ENCODE assay signal across 8 cellular contexts in the genomic region with DNA sequence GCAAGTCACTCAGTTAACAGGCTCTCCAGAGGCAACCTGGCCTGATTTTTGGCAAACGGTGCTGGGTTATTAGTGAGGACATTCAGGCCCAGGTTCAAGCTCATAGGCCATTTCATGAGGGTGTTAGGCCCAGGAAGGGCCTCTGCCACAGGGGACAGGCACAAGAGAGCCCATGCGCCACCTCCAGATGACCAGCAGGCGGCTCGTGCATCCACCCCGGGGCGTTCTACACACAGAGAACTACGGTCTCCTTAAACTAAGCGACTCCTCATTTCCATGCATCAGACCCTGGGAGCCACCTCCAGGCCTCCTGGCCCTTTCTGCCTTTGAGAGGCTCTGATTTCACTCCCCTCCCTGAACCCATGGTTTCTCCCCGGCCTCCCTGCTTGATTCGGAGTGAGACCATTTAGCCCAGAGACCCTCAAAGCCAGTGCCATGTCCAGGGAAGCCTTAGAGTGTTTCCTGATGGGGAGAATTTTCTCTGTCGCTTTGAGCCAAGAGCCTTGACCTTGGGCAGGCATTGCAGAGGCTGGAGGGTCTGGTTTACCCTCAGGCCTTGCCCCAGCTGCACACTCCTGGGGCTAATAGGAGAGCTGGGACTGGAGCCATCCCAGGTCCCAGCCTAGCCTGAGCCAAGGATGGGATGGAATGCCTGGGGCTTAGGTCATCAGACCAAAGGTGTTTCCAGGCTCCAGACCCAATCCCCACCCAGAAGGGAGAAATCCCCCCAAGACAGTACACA.
A peak's percentile ranks its signal among the peaks of the same experiment; 100 is the strongest.
DNase-seq lines count a peak whose midpoint lies in the region; ATAC-seq, FAIRE-seq and TF ChIP-seq lines count a peak whose summit lies in the region.
"Had no signal": no experiment of that assay in that cellular context is flagged by ENCODE, and none has a peak within 500 bp of the region (broad histone marks: within the 10 kb centered on the region; RNA-seq: fewer than 3 reads in every experiment).

No MANE protein-coding gene starts in this region.

- H3K27me3 Mint-ChIP-seq in osteocyte (ENCODE audit: unreplicated experiment) = no peaks in the 10 kb centered on the region
- H3K27me3 Mint-ChIP-seq in activated T-helper 1 cell treated with anti-CD3 and anti-CD28 coated beads, Interleukin-12 subunit alpha, Interleukin-12 subunit beta, Interleukin-2, Interleukin-4 antibody, amounts not matched to agents 30 ng/mL and 10 ng/mL and 1 ng/mL, durations not matched to agents 14 hours and 24 hours and 36 hours (ENCODE audit: insufficient read depth) = peaks cover 2% of the 10 kb centered on the region
- H3K27me3 Mint-ChIP-seq in naive thymus-derived CD8-positive, alpha-beta T cell = peaks cover 0 to 3% (median 1%) of the 10 kb centered on the region in 5 donors

- peak; percentile 81 for ATAC-seq in GM12878
- no peak for ATAC-seq in HG03571 (IDR thresholded peaks at IDR 0.05; ENCODE audit: unreplicated experiment)
- no peak for ATAC-seq in naive thymus-derived CD8-positive, alpha-beta T cell

- BruUV-seq in GM12878 (replicated peaks; lab: Mats Ljungman, UMichigan) = no TSS peak

- FAIRE-seq in GM12878 (lab: Jason Lieb, UNC) = no peak
- FAIRE-seq: islet of Langerhans had no signal

- H3K79me2 ChIP-seq in GM12878 (ENCODE audit: control insufficient read depth, insufficient read depth, low read length) = no peaks in the 10 kb centered on the region

- H3K4me1 ChIP-seq in GM12878 (ENCODE audit: control insufficient read depth, insufficient read depth, low read length) = no peaks in the 10 kb centered on the region

- in situ Hi-C loops in GM12878 (cut with MboI) = no loop called here

- H3K4me3 ChIP-seq in HL-60 (replicated peaks; ENCODE audit: insufficient read depth, low read length) (no peak overlapping the region), GM12878 (no peak overlapping the region)

- H3K4me2 ChIP-seq in GM12878 (ENCODE audit: control insufficient read depth, insufficient read depth) = no peak overlapping the region

- no peak for TF ChIP-seq EP300 in GM12878 (IDR thresholded peaks at IDR 0.05; ENCODE audit: borderline replicate concordance in 1 of 2, control insufficient read depth in 1 of 2, low read depth in 2 of 2, low read length in 2 of 2)

- no peak overlapping the region for H3K4me3 Mint-ChIP-seq in osteocyte (ENCODE audit: unreplicated experiment)
- H3K4me3 Mint-ChIP-seq in activated T-helper 1 cell treated with anti-CD3 and anti-CD28 coated beads, Interleukin-12 subunit alpha, Interleukin-12 subunit beta, Interleukin-2, Interleukin-4 antibody, amounts not matched to agents 30 ng/mL and 10 ng/mL and 1 ng/mL, durations not matched to agents 14 hours and 24 hours and 36 hours = no peak overlapping the region
- H3K4me3 Mint-ChIP-seq in naive thymus-derived CD8-positive, alpha-beta T cell = no peak overlapping the region

- DNase-seq in ELR (ENCODE audit: low read depth) (peak; percentile 16), HL-60 (ENCODE audit: low read depth in 1 of 2, low spot score in 1 of 2) (peak; percentile 18 to 55), GM12878 (ENCODE audit: low read depth, low spot score) (no peak), osteocyte (ENCODE audit: extremely low spot score, unreplicated experiment) (no peak)
- no peak for DNase-seq in activated T-helper 1 cell treated with anti-CD3 and anti-CD28 coated beads, Interleukin-12 subunit alpha, Interleukin-12 subunit beta, Interleukin-2, Interleukin-4 antibody, amounts not matched to agents 30 ng/mL and 10 ng/mL and 1 ng/mL, durations not matched to agents 14 hours and 24 hours and 36 hours (ENCODE audit: low spot score)
- no peak for DNase-seq in naive thymus-derived CD8-positive, alpha-beta T cell

- no peak for TF ChIP-seq POLR2A in GM12878 (IDR thresholded peaks at IDR 0.05; ENCODE audit: low read depth, low read length)

- H3K9ac ChIP-seq in GM12878 (ENCODE audit: control insufficient read depth, insufficient read depth, low read length) = no peak overlapping the region

- no peak overlapping the region for H3K27ac Mint-ChIP-seq in osteocyte (ENCODE audit: unreplicated experiment)
- no peak overlapping the region for H3K27ac Mint-ChIP-seq in activated T-helper 1 cell treated with anti-CD3 and anti-CD28 coated beads, Interleukin-12 subunit alpha, Interleukin-12 subunit beta, Interleukin-2, Interleukin-4 antibody, amounts not matched to agents 30 ng/mL and 10 ng/mL and 1 ng/mL, durations not matched to agents 14 hours and 24 hours and 36 hours
- no peak overlapping the region for H3K27ac Mint-ChIP-seq in naive thymus-derived CD8-positive, alpha-beta T cell

- no peak overlapping the region for H2AFZ ChIP-seq in GM12878 (ENCODE audit: control insufficient read depth, low read depth, low read length)

- TF ChIP-seq CTCF in HL-60 (IDR thresholded peaks at IDR 0.05; ENCODE audit: insufficient read depth, low read length) (peak; percentile 62), GM12878 (IDR thresholded peaks at IDR 0.05 in 2 of 3, conservative IDR thresholded peaks at IDR 0.05 in 1 of 3; ENCODE audit: control insufficient read depth in 2 of 3, extremely low read depth in 1 of 3, insufficient read depth in 1 of 3, low read depth in 3 of 3, low read length in 3 of 3) (peak; percentile 16 to 43 (median 21); a peak in 4 of 6 replicates), osteocyte (IDR thresholded peaks at IDR 0.05) (peak; percentile 17)

- intact Hi-C loops in GM12878 (cut with micrococcal nuclease; ENCODE audit: unreplicated experiment) = no loop called here
- intact Hi-C loops in activated T-helper 1 cell treated with anti-CD3 and anti-CD28 coated beads, Interleukin-12 subunit alpha, Interleukin-12 subunit beta, Interleukin-2, Interleukin-4 antibody, amounts not matched to agents 30 ng/mL and 10 ng/mL and 1 ng/mL, durations not matched to agents 14 hours and 24 hours and 36 hours (cut with micrococcal nuclease) = no loop called here

- no peaks in the 10 kb centered on the region for H3K4me1 Mint-ChIP-seq in osteocyte (ENCODE audit: unreplicated experiment)
- no peaks in the 10 kb centered on the region for H3K4me1 Mint-ChIP-seq in activated T-helper 1 cell treated with anti-CD3 and anti-CD28 coated beads, Interleukin-12 subunit alpha, Interleukin-12 subunit beta, Interleukin-2, Interleukin-4 antibody, amounts not matched to agents 30 ng/mL and 10 ng/mL and 1 ng/mL, durations not matched to agents 14 hours and 24 hours and 36 hours (ENCODE audit: low read depth)
- no peaks in the 10 kb centered on the region for H3K4me1 Mint-ChIP-seq in naive thymus-derived CD8-positive, alpha-beta T cell

- POLR2A ChIA-PET in GM12878 (lab: Charles Lee) = no interaction called here
- POLR2A ChIA-PET in naive thymus-derived CD8-positive, alpha-beta T cell (lab: Charles Lee) = no interaction called here

- H3K27me3 ChIP-seq in HL-60 (ENCODE audit: insufficient read depth, poor library complexity, severe bottlenecking) (no peaks in the 10 kb centered on the region), GM12878 (replicated peaks in 1 of 2; ENCODE audit: control insufficient read depth in 2 of 2, insufficient read depth in 2 of 2, low read length in 1 of 2) (peaks cover 0 to 7% of the 10 kb centered on the region in 2 experiments)

- SMC1A ChIA-PET in GM12878 (lab: Charles Lee; ENCODE audit: uncharacterized antibody, unreplicated experiment) = no interaction called here

- TF ChIP-seq RAD21 in GM12878 (IDR thresholded peaks at IDR 0.05; ENCODE audit: insufficient read depth, low read depth, low read length) = peak; percentile 23; the same call in 1 of the 2 replicates

- no peaks in the 10 kb centered on the region for H3K9me3 Mint-ChIP-seq in osteocyte (ENCODE audit: unreplicated experiment)
- H3K9me3 Mint-ChIP-seq in activated T-helper 1 cell treated with anti-CD3 and anti-CD28 coated beads, Interleukin-12 subunit alpha, Interleukin-12 subunit beta, Interleukin-2, Interleukin-4 antibody, amounts not matched to agents 30 ng/mL and 10 ng/mL and 1 ng/mL, durations not matched to agents 14 hours and 24 hours and 36 hours = no peaks in the 10 kb centered on the region
- H3K9me3 Mint-ChIP-seq in naive thymus-derived CD8-positive, alpha-beta T cell = no peaks in the 10 kb centered on the region

- RAD21 ChIA-PET in GM12878 (lab: Charles Lee; ENCODE audit: unreplicated experiment) = no interaction called here

- CTCF ChIA-PET in GM12878 (lab: Yijun Ruan, JAX) = no interaction called here

- no peaks in the 10 kb centered on the region for H3K36me3 ChIP-seq in GM12878 (ENCODE audit: control insufficient read depth in 2 of 2, insufficient read depth in 2 of 2, low read length in 1 of 2)

- H3K9me3 ChIP-seq in GM12878 (replicated peaks; ENCODE audit: control insufficient read depth, insufficient read depth, low read length) = no peaks in the 10 kb centered on the region

- no peaks in the 10 kb centered on the region for H3K36me3 Mint-ChIP-seq in osteocyte (ENCODE audit: unreplicated experiment)
- H3K36me3 Mint-ChIP-seq in activated T-helper 1 cell treated with anti-CD3 and anti-CD28 coated beads, Interleukin-12 subunit alpha, Interleukin-12 subunit beta, Interleukin-2, Interleukin-4 antibody, amounts not matched to agents 30 ng/mL and 10 ng/mL and 1 ng/mL, durations not matched to agents 14 hours and 24 hours and 36 hours (ENCODE audit: low read depth) = no peaks in the 10 kb centered on the region
- H3K36me3 Mint-ChIP-seq in naive thymus-derived CD8-positive, alpha-beta T cell = no peaks in the 10 kb centered on the region

- no peaks in the 10 kb centered on the region for H4K20me1 ChIP-seq in GM12878 (ENCODE audit: control insufficient read depth, insufficient read depth)

- H3K27ac ChIP-seq in HL-60 (replicated peaks) (no peak overlapping the region), GM12878 (ENCODE audit: control insufficient read depth, insufficient read depth) (no peak overlapping the region)

- WGBS in GM12878 (ENCODE audit: insufficient coverage, insufficient replicate concordance, low lambda C conversion rate, missing lambda C conversion rate) = 22% methylated on average over 11 of the region's 11 CpGs

TF ChIP-seq in GM12878, 131 proteins besides CTCF, POLR2A, EP300 and RAD21 (continues in another document):
- TF ChIP-seq RCOR1 (conservative IDR thresholded peaks at IDR 0.05; ENCODE audit: low read depth, low read length) = no peak

Comparison
In these comparisons a context has a peak if more than half of its experiments do, and no peak if none do; other contexts are left out.
1. DNase-seq: peak in ELR (single experiment) and HL-60 (2 of 2); none in GM12878 (single experiment), osteocyte (single experiment), activated T-helper 1 cell treated with anti-CD3 and anti-CD28 coated beads, Interleukin-12 subunit alpha, Interleukin-12 subunit beta, Interleukin-2, Interleukin-4 antibody, amounts not matched to agents 30 ng/mL and 10 ng/mL and 1 ng/mL, durations not matched to agents 14 hours and 24 hours and 36 hours (single experiment) and naive thymus-derived CD8-positive, alpha-beta T cell (0 of 10).
2. Peak in every context shown above with its lines, with median percentiles within 50 percentile points of each other: CTCF ChIP-seq.